ENCODE assay signal across 15 cellular contexts in the genomic region with DNA sequence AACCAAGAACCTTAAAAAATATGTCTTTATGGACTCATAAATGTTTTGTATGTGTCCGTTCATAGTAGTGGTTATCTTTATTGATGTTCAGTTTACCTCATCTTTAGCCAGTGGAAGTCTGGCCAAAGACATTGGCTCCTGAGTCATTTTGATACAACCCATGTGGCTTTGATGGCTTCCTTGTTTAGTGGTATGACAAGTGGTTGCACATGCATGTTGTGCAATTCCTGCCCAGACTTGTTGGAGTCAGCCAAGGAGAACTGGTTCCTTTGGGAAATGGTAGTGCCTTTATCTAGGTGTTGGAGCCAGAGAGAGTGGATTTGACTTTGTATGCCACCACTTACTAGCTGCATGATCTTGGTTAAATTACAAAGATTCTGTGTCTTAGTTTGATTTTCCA.
DNase-seq lines count a peak whose midpoint lies in the region; ATAC-seq and TF ChIP-seq lines count a peak whose summit lies in the region.
"Had no signal": no experiment of that assay in that cellular context is flagged by ENCODE, and none has a peak within 500 bp of the region (broad histone marks: within the 10 kb centered on the region; RNA-seq: fewer than 3 reads in every experiment).

No MANE protein-coding gene starts in this region.

- H3K4me1 ChIP-seq in HCT116 (ENCODE audit: control insufficient read depth in 1 of 2, insufficient read depth in 2 of 2, low read length in 2 of 2), result no peaks in the 10 kb centered on the region
- H3K4me1 ChIP-seq: right lobe of liver had no signal

- H3K4me3 ChIP-seq in HCT116 (replicated peaks in 1 of 2; ENCODE audit: low read depth in 1 of 2, low read length in 2 of 2), result no peak overlapping the region
- H3K4me3 ChIP-seq: heart right ventricle, right lobe of liver had no signal

- CTCF ChIA-PET in HCT116 (lab: Charles Lee), result no interaction called here

- no peak overlapping the region for H3K4me2 ChIP-seq in HCT116 (ENCODE audit: low read length)

- no peak overlapping the region for H3K9ac ChIP-seq in HCT116 (ENCODE audit: low read length)

- RAD21 ChIA-PET in HCT116 (lab: Charles Lee; ENCODE audit: low non-redundant PET in 1 of 2, low total read pairs in 2 of 2, uncharacterized antibody in 2 of 2, unreplicated experiment in 2 of 2), result no interaction called here

- H3K27ac ChIP-seq in HCT116 (ENCODE audit: low read depth, low read length), result no peak overlapping the region
- H3K27ac ChIP-seq: heart right ventricle, right lobe of liver, WERI-Rb-1 had no signal

- intact Hi-C loops in HCT116 (cut with micrococcal nuclease) (no loop called here), left cardiac atrium (cut with DNase I) (no loop called here)

- no peaks in the 10 kb centered on the region for H3K79me2 ChIP-seq in HCT116 (ENCODE audit: insufficient read depth, low read length)

- TF ChIP-seq RAD21 in HCT116 (IDR thresholded peaks at IDR 0.05; ENCODE audit: low read depth), result no peak

- POLR2A ChIA-PET in HCT116 (lab: Charles Lee), result no interaction called here

- no peaks in the 10 kb centered on the region for H3K36me3 ChIP-seq in HCT116 (ENCODE audit: control insufficient read depth in 1 of 2, insufficient read depth in 2 of 2, low read length in 2 of 2)
- H3K36me3 ChIP-seq: right lobe of liver, WERI-Rb-1 had no signal

- DNase-seq in EH (ENCODE audit: low read depth), result peak; percentile 13
- no peak for DNase-seq in HCT116 (ENCODE audit: low read depth, low spot score)
- DNase-seq in OCI-M1 (lab: John Stamatoyannopoulos, UW), result peak; percentile 15
- DNase-seq in left cardiac atrium, result peak; percentile 20
- no peak for DNase-seq in NCI-H345 (lab: John Stamatoyannopoulos, UW)
- DNase-seq in activated naive CD4-positive, alpha-beta T cell treated with Interleukin-2 at 50 U/mL for 16 hours, result no peak
- DNase-seq in activated CD4-positive, alpha-beta T cell treated with anti-CD3 and anti-CD28 coated beads, Interleukin-2, amount 50 U/mL, for 1 hour, result no peak
- DNase-seq: activated effector memory CD4-positive, alpha-beta T cell treated with Interleukin-2 at 50 U/mL for 16 hours; COR-L47; heart right ventricle; midbrain; NCI-H1694 treated with DMSO at 0.1 percent for 48 hours; right lobe of liver; WERI-Rb-1 had no signal

- no peak for TF ChIP-seq CTCF in HCT116 (IDR thresholded peaks at IDR 0.05 in 2 of 3, conservative IDR thresholded peaks at IDR 0.05 in 1 of 3; ENCODE audit: borderline replicate concordance in 1 of 3, insufficient read depth in 1 of 3, low read depth in 2 of 3, low read length in 2 of 3)

- H3K9me2 ChIP-seq in HCT116 (ENCODE audit: insufficient read depth), result no peaks in the 10 kb centered on the region

- no peak for ATAC-seq in HCT116
- peak in 1 of 2 donors; percentile 80 for ATAC-seq in left cardiac atrium
- no peak for ATAC-seq in HG03139 (IDR thresholded peaks at IDR 0.05; ENCODE audit: unreplicated experiment)
- ATAC-seq: right lobe of liver had no signal

- TF ChIP-seq POLR2A in HCT116 (IDR thresholded peaks at IDR 0.05; ENCODE audit: borderline replicate concordance, extremely low read depth, insufficient read depth, insufficient read length), result no peak

- H4K20me1 ChIP-seq in HCT116 (ENCODE audit: insufficient read depth), result no peaks in the 10 kb centered on the region

- no peaks in the 10 kb centered on the region for H3K27me3 ChIP-seq in HCT116 (ENCODE audit: insufficient read depth, low read length)
- H3K27me3 ChIP-seq: heart right ventricle, right lobe of liver had no signal

- H3K9me3 ChIP-seq in HCT116 (ENCODE audit: control insufficient read depth in 1 of 2, insufficient read depth in 1 of 2, low read depth in 1 of 2, low read length in 2 of 2), result no peaks in the 10 kb centered on the region
- H3K9me3 ChIP-seq: heart right ventricle, right lobe of liver had no signal

- no TSS peak for BruUV-seq in HCT116 (replicated peaks; lab: Mats Ljungman, UMichigan)

- H2AFZ ChIP-seq in HCT116 (ENCODE audit: low read depth, low read length, poor library complexity, severe bottlenecking), result no peak overlapping the region

TF ChIP-seq in HCT116, 20 proteins besides CTCF, POLR2A, EP300 and RAD21:
- TF ChIP-seq CEBPB (IDR thresholded peaks at IDR 0.05; ENCODE audit: low read depth) (peak; percentile 60), SRF (IDR thresholded peaks at IDR 0.05; ENCODE audit: low read depth) (no peak), ELF1 (IDR thresholded peaks at IDR 0.05; ENCODE audit: borderline replicate concordance, low read depth) (no peak), TCF7L2 (IDR thresholded peaks at IDR 0.05; ENCODE audit: borderline replicate concordance, extremely low read depth, insufficient read depth, insufficient read length) (no peak)
- TF ChIP-seq, protein P1, sequence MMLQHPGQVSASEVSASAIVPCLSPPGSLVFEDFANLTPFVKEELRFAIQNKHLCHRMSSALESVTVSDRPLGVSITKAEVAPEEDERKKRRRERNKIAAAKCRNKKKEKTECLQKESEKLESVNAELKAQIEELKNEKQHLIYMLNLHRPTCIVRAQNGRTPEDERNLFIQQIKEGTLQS (IDR thresholded peaks at IDR 0.05), result no peak
- TF ChIP-seq, protein P2, sequence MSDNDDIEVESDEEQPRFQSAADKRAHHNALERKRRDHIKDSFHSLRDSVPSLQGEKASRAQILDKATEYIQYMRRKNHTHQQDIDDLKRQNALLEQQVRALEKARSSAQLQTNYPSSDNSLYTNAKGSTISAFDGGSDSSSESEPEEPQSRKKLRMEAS (IDR thresholded peaks at IDR 0.05), result no peak

Comparison
In these comparisons a context has a peak if more than half of its experiments do, and no peak if none do; other contexts are left out.
1. DNase-seq: peak in EH (single experiment), OCI-M1 (single experiment) and left cardiac atrium (single experiment); none in HCT116 (single experiment), NCI-H345 (single experiment), activated naive CD4-positive, alpha-beta T cell treated with Interleukin-2 at 50 U/mL for 16 hours (single experiment) and activated CD4-positive, alpha-beta T cell treated with anti-CD3 and anti-CD28 coated beads, Interleukin-2, amount 50 U/mL, for 1 hour (single experiment).